17 cellular contexts compared by ENCODE assay signal in genomic region chr1:234897754-234898454, GRCh38.
DNase-seq lines count a peak whose midpoint lies in the region; ATAC-seq and TF ChIP-seq lines count a peak whose summit lies in the region.
"Had no signal": no experiment of that assay in that cellular context is flagged by ENCODE, and none has a peak within 500 bp of the region (broad histone marks: within the 10 kb centered on the region; RNA-seq: fewer than 3 reads in every experiment).

No MANE protein-coding gene starts in this region.

- H3K4me2 ChIP-seq in IMR-90 (ENCODE audit: low read depth, low read length) (no peak overlapping the region), osteoblast (ENCODE audit: insufficient read depth, low read length) (no peak overlapping the region)

- peak overlapping the region; percentile 90 for H2BK20ac ChIP-seq in IMR-90 (ENCODE audit: low read depth, low read length)

- peak overlapping the region; percentile 76 for H2BK120ac ChIP-seq in IMR-90 (ENCODE audit: low read depth, low read length)

- H3K4ac ChIP-seq in IMR-90 (ENCODE audit: low read depth, low read length) = peak overlapping the region; percentile 86

- POLR2A ChIA-PET in IMR-90 (lab: Charles Lee; ENCODE audit: unreplicated experiment) = no interaction called here

- peaks cover 11% of the 10 kb centered on the region for H3K9me1 ChIP-seq in IMR-90 (ENCODE audit: insufficient read depth, low read length)

- H3K4me1 ChIP-seq in IMR-90 (ENCODE audit: control insufficient read depth, insufficient read depth, low read length) = peaks cover 17% of the 10 kb centered on the region
- H3K4me1 ChIP-seq in osteoblast (ENCODE audit: insufficient read depth, low read length) = peaks cover 31% of the 10 kb centered on the region
- H3K4me1 ChIP-seq: uterus had no signal

- no peak overlapping the region for H3K27ac ChIP-seq in IMR-90 (ENCODE audit: insufficient read depth, low read length)
- H3K27ac ChIP-seq in osteoblast (ENCODE audit: low read depth, low read length) = no peak overlapping the region
- H3K27ac ChIP-seq: brain microvascular endothelial cell had no signal

- H4K20me1 ChIP-seq in IMR-90 (ENCODE audit: insufficient read depth, low read length) (no peaks in the 10 kb centered on the region), osteoblast (ENCODE audit: insufficient read depth, low read length) (no peaks in the 10 kb centered on the region)

- TF ChIP-seq CTCF in IMR-90 (conservative IDR thresholded peaks at IDR 0.05; ENCODE audit: low read depth, low read length) = no peak
- TF ChIP-seq CTCF in osteoblast (IDR thresholded peaks at IDR 0.05; ENCODE audit: extremely low read depth, low read depth, low read length) = no peak

- H2AK9ac ChIP-seq in IMR-90 (replicated peaks; ENCODE audit: low read depth, low read length, poor library complexity) = no peak overlapping the region

- DNase-seq in IMR-90 (no peak), NCI-H510A (lab: John Stamatoyannopoulos, UW) (peak; percentile 77), left cardiac atrium (no peak), posterior vena cava (ENCODE audit: low spot score) (peak; percentile 45), GDM1 (lab: John Stamatoyannopoulos, UW) (no peak), NCI-H1092 treated with DMSO at 0.1 percent for 48 hours (lab: John Stamatoyannopoulos, UW) (no peak), osteoblast (ENCODE audit: insufficient read length, low spot score, missing footprints) (no peak)
- DNase-seq: activated CD8-positive, alpha-beta T cell treated with anti-CD3 and anti-CD28 coated beads for 36 hours; AML-193; brain microvascular endothelial cell; COR-L47; HCEC 1CT; kidney glomerular epithelial cell; NCI-H1436 treated with DMSO at 0.1 percent for 48 hours; stimulated activated CD4-positive, alpha-beta T cell treated with anti-CD3 and anti-CD28 coated beads, Interleukin-2, amount 100 ng/mL, for 48 hours; T-helper 2 cell; uterus had no signal

- H3K23ac ChIP-seq in IMR-90 (ENCODE audit: low read depth, low read length) = no peak overlapping the region

- peak overlapping the region; percentile 38; the same call in 1 of the 2 replicates for H3K14ac ChIP-seq in IMR-90 (replicated peaks; ENCODE audit: low read depth, low read length)

- no peak overlapping the region for H3K9ac ChIP-seq in IMR-90 (ENCODE audit: low read depth, low read length)

- dilution Hi-C loops in IMR-90 (cut with HindIII; ENCODE audit: low sequenced_read_pairs, unreplicated experiment) = no loop called here

- intact Hi-C loops in IMR-90 (cut with micrococcal nuclease) = no loop called here
- intact Hi-C loops in left cardiac atrium (cut with DNase I) = no loop called here
- intact Hi-C loops in posterior vena cava (cut with DNase I) = no loop called here

- H3K56ac ChIP-seq in IMR-90 (ENCODE audit: extremely low read depth, insufficient read depth, low read length) = no peak overlapping the region

- H2BK15ac ChIP-seq in IMR-90 (ENCODE audit: low read depth, low read length) = peak overlapping the region; percentile 90; the same call in 2 of the 3 replicates

- no peak overlapping the region for H4K5ac ChIP-seq in IMR-90 (ENCODE audit: low read depth, low read length)

- no peak for ATAC-seq in IMR-90 (ENCODE audit: low read depth)
- ATAC-seq in left cardiac atrium = peak; percentile 65 to 67
- ATAC-seq: activated CD8-positive, alpha-beta T cell treated with anti-CD3 and anti-CD28 coated beads for 36 hours had no signal

- no peak for TF ChIP-seq RAD21 in IMR-90 (IDR thresholded peaks at IDR 0.05; ENCODE audit: low read length)

- no peak overlapping the region for H3K4me3 ChIP-seq in IMR-90 (ENCODE audit: insufficient read depth, low read depth, low read length)
- H3K4me3 ChIP-seq in osteoblast (ENCODE audit: insufficient read depth, low read length) = no peak overlapping the region
- H3K4me3 ChIP-seq: uterus had no signal

- H4K91ac ChIP-seq in IMR-90 (ENCODE audit: insufficient read depth, low read depth, low read length) = peak overlapping the region; percentile 77

- in situ Hi-C loops in IMR-90 (cut with MboI; ENCODE audit: low sequenced_read_pairs) = no loop called here

- H3K18ac ChIP-seq in IMR-90 (ENCODE audit: low read depth, low read length) = no peak overlapping the region

- H3K36me3 ChIP-seq in IMR-90 (ENCODE audit: control insufficient read depth, insufficient read depth, low read length) = no peaks in the 10 kb centered on the region
- H3K36me3 ChIP-seq in osteoblast (ENCODE audit: insufficient read depth, low read length) = no peaks in the 10 kb centered on the region
- H3K36me3 ChIP-seq: brain microvascular endothelial cell, uterus had no signal

- H2AK5ac ChIP-seq in IMR-90 (ENCODE audit: low read depth, low read length) = peak overlapping the region; percentile 91

- no peak overlapping the region; a peak in 1 of 4 replicates for H4K8ac ChIP-seq in IMR-90 (ENCODE audit: low read depth in 2 of 2, low read length in 2 of 2)

- CTCF ChIA-PET in IMR-90 (lab: Yijun Ruan, JAX) = no interaction called here

- WGBS in IMR-90 (ENCODE audit: extremely low coverage in 2 of 2, insufficient read length in 1 of 2), 2 experiments = 98% methylated on average over 4 of the region's 10 CpGs; no CpG with 5 or more reads in 1 of the 2 experiments

- no peak for TF ChIP-seq POLR2A in IMR-90 (IDR thresholded peaks at IDR 0.05; ENCODE audit: low read depth, low read length)

- H3K79me1 ChIP-seq in IMR-90 (ENCODE audit: low read depth in 1 of 2, low read length in 2 of 2) = no peaks in the 10 kb centered on the region

- H2AFZ ChIP-seq in IMR-90 (replicated peaks; ENCODE audit: low read length, poor library complexity) (no peak overlapping the region), osteoblast (ENCODE audit: low read length) (no peak overlapping the region)

- H3K27me3 ChIP-seq in IMR-90 (ENCODE audit: control insufficient read depth, insufficient read depth, low read length) (no peaks in the 10 kb centered on the region), osteoblast (ENCODE audit: insufficient read depth, low read length) (no peaks in the 10 kb centered on the region)
- H3K27me3 ChIP-seq: brain microvascular endothelial cell, uterus had no signal

- no peak overlapping the region for H2BK5ac ChIP-seq in IMR-90 (ENCODE audit: low read depth, low read length, poor library complexity, severe bottlenecking)

- no peaks in the 10 kb centered on the region for H3K79me2 ChIP-seq in osteoblast (ENCODE audit: insufficient read depth, low read length)

- BruUV-seq in IMR-90 (replicated peaks; lab: Mats Ljungman, UMichigan) = no TSS peak

- H3K9me3 ChIP-seq in IMR-90 (ENCODE audit: control insufficient read depth, insufficient read depth, low read length) (no peaks in the 10 kb centered on the region), osteoblast (ENCODE audit: low read depth, low read length) (no peaks in the 10 kb centered on the region)
- H3K9me3 ChIP-seq: uterus had no signal

TF ChIP-seq in IMR-90, 13 proteins besides CTCF, POLR2A, EP300 and RAD21:
- TF ChIP-seq MAZ (IDR thresholded peaks at IDR 0.05; ENCODE audit: borderline replicate concordance, low read depth, low read length) (no peak), SMC3 (IDR thresholded peaks at IDR 0.05; ENCODE audit: low read depth, low read length) (no peak), CEBPB (IDR thresholded peaks at IDR 0.05; ENCODE audit: low read depth, low read length) (no peak), MXI1 (IDR thresholded peaks at IDR 0.05; ENCODE audit: borderline replicate concordance, low read depth, low read length) (no peak), USF2 (IDR thresholded peaks at IDR 0.05; ENCODE audit: low read depth, low read length) (no peak), RCOR1 (IDR thresholded peaks at IDR 0.05; ENCODE audit: insufficient replicate concordance, low read length) (no peak), RFX5 (IDR thresholded peaks at IDR 0.05; ENCODE audit: low read depth, low read length) (no peak), BHLHE40 (IDR thresholded peaks at IDR 0.05; ENCODE audit: low read depth, low read length) (no peak), CHD1 (IDR thresholded peaks at IDR 0.05; ENCODE audit: low read depth, low read length) (no peak), ELK1 (IDR thresholded peaks at IDR 0.05; ENCODE audit: borderline replicate concordance, low read depth, low read length) (no peak), MAFK (IDR thresholded peaks at IDR 0.05; ENCODE audit: low read depth, low read length) (no peak), NFE2L2 (IDR thresholded peaks at IDR 0.05; ENCODE audit: low read depth, low read length) (no peak), FOS (IDR thresholded peaks at IDR 0.05; ENCODE audit: low read depth, low read length) (no peak)

Comparison
In these comparisons a context has a peak if more than half of its experiments do, and no peak if none do; other contexts are left out.
1. DNase-seq: peak in NCI-H510A (single experiment) and posterior vena cava (single experiment); none in IMR-90 (single experiment), left cardiac atrium (single experiment), GDM1 (single experiment), NCI-H1092 treated with DMSO at 0.1 percent for 48 hours (single experiment) and osteoblast (single experiment).